In the genomic region with DNA sequence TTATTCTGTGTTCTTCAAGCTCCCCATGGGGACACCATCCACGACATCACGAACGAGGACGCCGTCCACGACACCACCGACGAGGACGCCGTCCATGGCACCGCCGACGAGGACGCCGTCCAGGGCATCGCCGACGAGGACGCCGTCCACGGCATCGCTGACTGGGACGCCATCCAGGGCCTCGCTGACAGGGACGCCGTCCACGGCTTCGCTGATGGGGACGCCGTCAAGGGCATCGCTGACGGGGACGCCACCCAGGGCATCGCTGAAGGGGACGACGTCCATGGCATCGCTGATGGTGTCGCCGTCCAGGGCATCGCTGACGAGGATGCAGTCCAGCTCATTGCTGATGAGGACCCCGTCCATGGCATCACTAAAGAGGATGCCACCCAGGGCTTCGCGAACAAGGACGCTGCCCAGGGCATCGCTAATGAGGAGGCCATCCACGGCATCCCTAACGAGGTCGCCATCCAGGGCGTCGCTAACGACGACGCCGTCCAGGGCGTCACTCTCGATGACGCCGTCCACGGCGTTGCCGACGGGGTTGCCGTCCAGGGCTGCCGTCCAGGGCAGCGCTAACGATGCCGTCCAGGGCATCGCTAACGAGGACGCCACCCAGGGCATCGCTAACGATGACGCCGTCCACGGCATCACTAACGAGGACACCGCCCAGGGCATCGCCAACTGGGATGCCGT, we compare ENCODE assay signal across 24 cellular contexts.
DNase-seq lines count a peak whose midpoint lies in the region; ATAC-seq and TF ChIP-seq lines count a peak whose summit lies in the region.
"Had no signal": no experiment of that assay in that cellular context is flagged by ENCODE, and none has a peak within 500 bp of the region (broad histone marks: within the 10 kb centered on the region; RNA-seq: fewer than 3 reads in every experiment).

No MANE protein-coding gene starts in this region.

- H2AFZ ChIP-seq in trophoblast cell (ENCODE audit: insufficient read depth, low read length, poor library complexity): no peak overlapping the region

- H3K4me3 ChIP-seq in GM06990 (replicated peaks; ENCODE audit: low read depth, low read length) (no peak overlapping the region), iPS-18c (ENCODE audit: insufficient read depth, low read depth, low read length) (peak overlapping the region; percentile 15; the same call in 1 of the 2 replicates), trophoblast cell (ENCODE audit: low read depth, low read length) (peak overlapping the region; percentile 45), upper lobe of right lung (no peak overlapping the region)
- H3K4me3 ChIP-seq: A549; BLaER1 treated with 17β-estradiol and CSF1 and Interleukin-3, amounts not matched to agents 10 nM and 100 nM had no signal

- no peak overlapping the region for H2BK5ac ChIP-seq in trophoblast cell (ENCODE audit: low read depth, low read length, poor library complexity)

- no peak overlapping the region for H2BK120ac ChIP-seq in trophoblast cell (ENCODE audit: insufficient read depth, low read length, poor library complexity)

- no peak overlapping the region for H3K23ac ChIP-seq in trophoblast cell (ENCODE audit: low read length)

- H3K9me3 ChIP-seq in iPS-18c (ENCODE audit: control insufficient read depth, insufficient read depth, low read length) (peaks cover 26% of the 10 kb centered on the region), trophoblast cell (ENCODE audit: insufficient read depth, low read depth, low read length) (peaks cover 54% of the 10 kb centered on the region), upper lobe of right lung (no peaks in the 10 kb centered on the region)
- H3K9me3 ChIP-seq: A549 had no signal

- no peak overlapping the region for H3K14ac ChIP-seq in trophoblast cell (ENCODE audit: low read length)

- H3K4me2 ChIP-seq in trophoblast cell (ENCODE audit: low read length): no peak overlapping the region
- H3K4me2 ChIP-seq: A549; BLaER1 treated with 17β-estradiol and CSF1 and Interleukin-3, amounts not matched to agents 10 nM and 100 nM had no signal

- no peaks in the 10 kb centered on the region for H3K79me1 ChIP-seq in trophoblast cell (ENCODE audit: low read length)

- H4K12ac ChIP-seq in trophoblast cell (ENCODE audit: low read depth, low read length): no peak overlapping the region

- DNase-seq in GM06990 (ENCODE audit: extremely low read depth, insufficient read length) (peak; percentile 5), trophoblast cell (no peak), upper lobe of right lung (no peak), immature natural killer cell (no peak), NCI-H2081 treated with DMSO at 0.1 percent for 48 hours (lab: John Stamatoyannopoulos, UW) (no peak)
- DNase-seq in activated CD8-positive, alpha-beta memory T cell treated with anti-CD3 and anti-CD28 coated beads, Interleukin-2, amount 50 U/mL, for 4 hours: no peak
- no peak for DNase-seq in activated CD4-positive, alpha-beta T cell treated with anti-CD3 and anti-CD28 coated beads for 4 hours
- DNase-seq: AML-193; CD4-positive, alpha-beta T cell; CD8-positive, alpha-beta T cell; COR-L47; DMS 273 treated with DMSO at 0.1 percent for 48 hours; DMS153; DMS53; DMS79; DND-41; EL; GDM1 had no signal

- H3K27me3 Mint-ChIP-seq in immature natural killer cell (ENCODE audit: low read depth in 3 of 3): peaks cover 0 to 2% (median 0%) of the 10 kb centered on the region in 3 donors
- H3K27me3 Mint-ChIP-seq: B cell; CD4-positive, alpha-beta T cell had no signal

- no peak overlapping the region for H2AK5ac ChIP-seq in trophoblast cell (ENCODE audit: low read length)

- H3K27ac ChIP-seq in trophoblast cell (ENCODE audit: low read depth, low read length) (no peak overlapping the region), upper lobe of right lung (no peak overlapping the region)
- H3K27ac ChIP-seq: 22Rv1; A549; BLaER1 treated with 17β-estradiol and CSF1 and Interleukin-3, amounts not matched to agents 10 nM and 100 nM; C4-2B had no signal

- ATAC-seq in upper lobe of right lung: peak; percentile 35
- ATAC-seq: A549; CD8-positive, alpha-beta T cell had no signal

- no peaks in the 10 kb centered on the region for H3K79me2 ChIP-seq in trophoblast cell (ENCODE audit: control insufficient read depth, insufficient read depth, low read length, poor library complexity)

- TF ChIP-seq CTCF in GM06990 (IDR thresholded peaks at IDR 0.05; ENCODE audit: insufficient read depth, low read length, poor library complexity, severe bottlenecking) (no peak), upper lobe of right lung (IDR thresholded peaks at IDR 0.05) (no peak)

- H3K9ac ChIP-seq in trophoblast cell (ENCODE audit: low read length): no peak overlapping the region
- H3K9ac ChIP-seq: BLaER1 treated with 17β-estradiol and CSF1 and Interleukin-3, amounts not matched to agents 10 nM and 100 nM had no signal

- H3K27me3 ChIP-seq in GM06990 (replicated peaks; ENCODE audit: control insufficient read depth, insufficient read depth, low read length): no peaks in the 10 kb centered on the region
- H3K27me3 ChIP-seq in trophoblast cell (ENCODE audit: insufficient read depth, low read length): no peaks in the 10 kb centered on the region
- H3K27me3 ChIP-seq in upper lobe of right lung: no peaks in the 10 kb centered on the region
- H3K27me3 ChIP-seq: BLaER1 treated with 17β-estradiol and CSF1 and Interleukin-3, amounts not matched to agents 10 nM and 100 nM had no signal

- intact Hi-C loops in upper lobe of right lung (cut with DNase I): no loop called here

- H4K91ac ChIP-seq in trophoblast cell (ENCODE audit: low read depth, low read length): no peak overlapping the region

- no peak overlapping the region for H3K4ac ChIP-seq in trophoblast cell (ENCODE audit: low read depth, low read length)

- no peak overlapping the region for H2BK12ac ChIP-seq in trophoblast cell (ENCODE audit: low read length)

- no peaks in the 10 kb centered on the region for H3K4me1 Mint-ChIP-seq in immature natural killer cell
- H3K4me1 Mint-ChIP-seq: B cell had no signal

- no peak overlapping the region for H3K18ac ChIP-seq in trophoblast cell (ENCODE audit: low read length)

- peaks cover 6 to 17% (median 11%) of the 10 kb centered on the region in 6 donors for H3K9me3 Mint-ChIP-seq in immature natural killer cell
- H3K9me3 Mint-ChIP-seq: CD4-positive, alpha-beta T cell; CD8-positive, alpha-beta T cell had no signal

- WGBS in trophoblast cell (ENCODE audit: extremely low coverage, insufficient coverage, insufficient read length): no CpG with 5 or more reads among the region's 80 CpGs

- H3K36me3 Mint-ChIP-seq in immature natural killer cell: no peaks in the 10 kb centered on the region
- H3K36me3 Mint-ChIP-seq: CD8-positive, alpha-beta T cell had no signal

- no peak overlapping the region for H3K27ac Mint-ChIP-seq in immature natural killer cell
- H3K27ac Mint-ChIP-seq: B cell; CD4-positive, alpha-beta T cell; CD8-positive, alpha-beta T cell had no signal

- H3K36me3 ChIP-seq in GM06990 (ENCODE audit: control insufficient read depth, insufficient read depth, low read length): no peaks in the 10 kb centered on the region
- no peaks in the 10 kb centered on the region for H3K36me3 ChIP-seq in trophoblast cell (ENCODE audit: control insufficient read depth in 1 of 2, insufficient read depth in 2 of 2, low read length in 2 of 2)
- no peaks in the 10 kb centered on the region for H3K36me3 ChIP-seq in upper lobe of right lung
- H3K36me3 ChIP-seq: BLaER1 treated with 17β-estradiol and CSF1 and Interleukin-3, amounts not matched to agents 10 nM and 100 nM had no signal

- no peak overlapping the region for H3K4me3 Mint-ChIP-seq in immature natural killer cell
- H3K4me3 Mint-ChIP-seq: B cell; CD4-positive, alpha-beta T cell; CD8-positive, alpha-beta T cell had no signal

- H3K4me1 ChIP-seq in trophoblast cell (ENCODE audit: control insufficient read depth in 1 of 2, insufficient read depth in 2 of 2, low read length in 2 of 2) (no peaks in the 10 kb centered on the region), upper lobe of right lung (no peaks in the 10 kb centered on the region)
- H3K4me1 ChIP-seq: A549; BLaER1 treated with 17β-estradiol and CSF1 and Interleukin-3, amounts not matched to agents 10 nM and 100 nM had no signal

- H4K8ac ChIP-seq in trophoblast cell (ENCODE audit: low read depth, low read length): no peak overlapping the region

Comparison
In these comparisons a context has a peak if more than half of its experiments do, and no peak if none do; other contexts are left out.
1. H3K4me3 ChIP-seq: peak in iPS-18c (single experiment) and trophoblast cell (single experiment); none in GM06990 (single experiment) and upper lobe of right lung (single experiment).